ENCODE assay signal across 28 cellular contexts in genomic region chr21:18368193-18368592, GRCh38. TPM values are rescaled to one million over a fixed set of nuclear protein-coding genes. Genes with fewer than 3 reads are reported as not detected.
"Had no signal": no experiment of that assay in that cellular context is flagged by ENCODE, and none has a peak within 500 bp of the region (broad histone marks: within the 10 kb centered on the region; RNA-seq: fewer than 3 reads in every experiment).

No MANE protein-coding gene starts in this region.

- H3K36me3 Mint-ChIP-seq: activated naive CD8-positive, alpha-beta T cell treated with anti-CD3 and anti-CD28 coated beads for 36 hours; brain; memory B cell; naive thymus-derived CD8-positive, alpha-beta T cell; stimulated activated effector memory CD8-positive, alpha-beta T cell treated with anti-CD3 and anti-CD28 coated beads, Interleukin-12 subunit alpha, Interleukin-12 subunit beta, amount 100 ng/mL, for 72 hours had no signal

- H3K27ac Mint-ChIP-seq: activated CD4-positive, alpha-beta T cell treated with anti-CD3 and anti-CD28 coated beads, Interleukin-2, amount 10 ng/mL, durations not matched to agents 24 days and 14 days; activated CD8-positive, alpha-beta T cell treated with anti-CD3 and anti-CD28 coated beads, Interleukin-2, amount 10 ng/mL, durations not matched to agents 7 days and 5 days; activated naive CD8-positive, alpha-beta T cell treated with anti-CD3 and anti-CD28 coated beads for 36 hours; brain; memory B cell; naive thymus-derived CD8-positive, alpha-beta T cell; stimulated activated effector memory CD8-positive, alpha-beta T cell treated with anti-CD3 and anti-CD28 coated beads, Interleukin-12 subunit alpha, Interleukin-12 subunit beta, amount 100 ng/mL, for 72 hours had no signal

- H3K4me1 ChIP-seq: esophagus squamous epithelium, left ventricle myocardium inferior, parathyroid adenoma, sigmoid colon had no signal

- H3K27me3 Mint-ChIP-seq: activated CD4-positive, alpha-beta T cell treated with anti-CD3 and anti-CD28 coated beads, Interleukin-2, amount 10 ng/mL, durations not matched to agents 24 days and 14 days; brain; memory B cell; naive thymus-derived CD8-positive, alpha-beta T cell had no signal

- DNase-seq: activated CD4-positive, alpha-beta T cell treated with anti-CD3 and anti-CD28 coated beads, Interleukin-2, amount 10 ng/mL, durations not matched to agents 24 days and 14 days; activated CD4-positive, CD25-positive, alpha-beta regulatory T cell; activated CD8-positive, alpha-beta memory T cell treated with anti-CD3 and anti-CD28 coated beads, Interleukin-2, amount 50 U/mL, for 4 hours; activated CD8-positive, alpha-beta T cell treated with anti-CD3 and anti-CD28 coated beads, Interleukin-2, amount 10 ng/mL, durations not matched to agents 7 days and 5 days; activated gamma-delta T cell treated with Interleukin-2 at 50 U/mL for 16 hours; activated naive CD8-positive, alpha-beta T cell treated with anti-CD3 and anti-CD28 coated beads for 36 hours; central memory CD4-positive, alpha-beta T cell; cortex of kidney; effector CD4-positive, alpha-beta T cell; esophagus squamous epithelium; glutamatergic neuron; hypothalamus; left ventricle myocardium inferior; naive thymus-derived CD8-positive, alpha-beta T cell; sigmoid colon; stimulated activated CD4-positive, alpha-beta T cell treated with anti-CD3 and anti-CD28 coated beads, Interleukin-12 subunit alpha, Interleukin-12 subunit beta, amount 100 ng/mL, for 4 hours; stimulated activated CD4-positive, alpha-beta T cell treated with anti-CD3 and anti-CD28 coated beads, Interleukin-2, amount 100 ng/mL, for 24 hours; T1000 had no signal

- H3K9ac ChIP-seq: parathyroid adenoma had no signal

- H3K4me3 Mint-ChIP-seq: activated CD4-positive, alpha-beta T cell treated with anti-CD3 and anti-CD28 coated beads, Interleukin-2, amount 10 ng/mL, durations not matched to agents 24 days and 14 days; activated CD8-positive, alpha-beta T cell treated with anti-CD3 and anti-CD28 coated beads, Interleukin-2, amount 10 ng/mL, durations not matched to agents 7 days and 5 days; activated naive CD8-positive, alpha-beta T cell treated with anti-CD3 and anti-CD28 coated beads for 36 hours; brain; memory B cell; naive thymus-derived CD8-positive, alpha-beta T cell; stimulated activated effector memory CD8-positive, alpha-beta T cell treated with anti-CD3 and anti-CD28 coated beads, Interleukin-12 subunit alpha, Interleukin-12 subunit beta, amount 100 ng/mL, for 72 hours had no signal

- FAIRE-seq: endothelial cell of umbilical vein had no signal

- H3K9me3 Mint-ChIP-seq: activated CD4-positive, alpha-beta T cell treated with anti-CD3 and anti-CD28 coated beads, Interleukin-2, amount 10 ng/mL, durations not matched to agents 24 days and 14 days; activated naive CD8-positive, alpha-beta T cell treated with anti-CD3 and anti-CD28 coated beads for 36 hours; brain; memory B cell; naive thymus-derived CD8-positive, alpha-beta T cell; stimulated activated effector memory CD8-positive, alpha-beta T cell treated with anti-CD3 and anti-CD28 coated beads, Interleukin-12 subunit alpha, Interleukin-12 subunit beta, amount 100 ng/mL, for 72 hours had no signal

- H3K4me3 ChIP-seq: esophagus squamous epithelium, left ventricle myocardium inferior, sigmoid colon had no signal

- H3K27ac ChIP-seq: esophagus squamous epithelium, left ventricle myocardium inferior, neutrophil, parathyroid adenoma, sigmoid colon had no signal

- H3K9me3 ChIP-seq: esophagus squamous epithelium, left ventricle myocardium inferior, neutrophil, sigmoid colon had no signal

- H3K36me3 ChIP-seq: esophagus squamous epithelium, left ventricle myocardium inferior, neutrophil, sigmoid colon had no signal

- H3K4me1 Mint-ChIP-seq: activated CD4-positive, alpha-beta T cell treated with anti-CD3 and anti-CD28 coated beads, Interleukin-2, amount 10 ng/mL, durations not matched to agents 24 days and 14 days; activated naive CD8-positive, alpha-beta T cell treated with anti-CD3 and anti-CD28 coated beads for 36 hours; memory B cell; stimulated activated effector memory CD8-positive, alpha-beta T cell treated with anti-CD3 and anti-CD28 coated beads, Interleukin-12 subunit alpha, Interleukin-12 subunit beta, amount 100 ng/mL, for 72 hours had no signal

- ATAC-seq: activated CD8-positive, alpha-beta T cell treated with anti-CD3 and anti-CD28 coated beads, Interleukin-2, amount 10 ng/mL, durations not matched to agents 7 days and 5 days; naive thymus-derived CD8-positive, alpha-beta T cell; stimulated activated effector memory CD8-positive, alpha-beta T cell treated with anti-CD3 and anti-CD28 coated beads, Interleukin-12 subunit alpha, Interleukin-12 subunit beta, amount 100 ng/mL, for 72 hours had no signal

RNA-seq across cellular contexts. Expression of gene TMPRSS15, which starts 35.4 kb away (rescaled TPM):
- total RNA-seq: activated CD4-positive, alpha-beta T cell treated with anti-CD3 and anti-CD28 coated beads, Interleukin-2, amount 10 ng/mL, durations not matched to agents 24 days and 14 days; activated CD8-positive, alpha-beta T cell treated with anti-CD3 and anti-CD28 coated beads, Interleukin-2, amount 10 ng/mL, durations not matched to agents 7 days and 5 days; activated naive CD8-positive, alpha-beta T cell treated with anti-CD3 and anti-CD28 coated beads for 36 hours; endothelial cell of umbilical vein; esophagus squamous epithelium; fibroblast of villous mesenchyme; kidney epithelial cell; left ventricle myocardium inferior; mucosa of gallbladder; naive thymus-derived CD8-positive, alpha-beta T cell; sigmoid colon; ureter had no signal
- polyA plus RNA-seq: endothelial cell of umbilical vein; naive thymus-derived CD8-positive, alpha-beta T cell; sigmoid colon had no signal
